In the genomic region with DNA sequence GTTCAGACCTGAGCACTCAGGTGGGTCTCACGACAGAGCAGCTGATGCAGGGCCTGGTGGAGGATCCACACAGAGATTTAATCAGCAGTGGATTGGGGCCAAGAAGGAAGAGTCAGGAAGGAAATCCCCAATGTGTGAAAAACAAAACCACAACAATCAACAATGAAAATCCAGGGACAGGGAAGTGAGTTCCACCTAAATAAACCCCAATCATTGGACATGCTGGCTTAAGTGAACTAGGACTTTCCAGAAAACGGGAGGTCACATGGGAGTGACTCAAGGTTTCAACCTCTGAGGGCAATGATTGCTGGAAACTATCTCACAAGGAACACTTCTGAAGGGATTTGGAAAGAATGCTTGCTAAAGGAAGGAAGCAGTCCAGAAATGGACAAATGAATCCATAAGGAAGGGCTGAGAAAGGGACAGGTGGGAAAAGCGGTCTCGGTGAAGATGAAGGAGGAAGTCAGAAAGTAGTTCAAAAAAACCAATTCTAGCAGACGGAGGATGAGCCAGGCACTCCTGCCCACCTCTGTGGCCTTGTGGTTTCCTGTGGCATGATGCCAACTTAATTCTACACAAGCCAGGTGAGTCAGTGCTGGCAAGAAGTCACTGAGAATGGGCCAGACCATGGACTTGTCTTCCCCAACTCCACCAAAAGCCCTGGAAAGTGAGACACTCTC, we compare ENCODE assay signal across 8 cellular contexts.
A peak's percentile ranks its signal among the peaks of the same experiment; 100 is the strongest.
DNase-seq lines count a peak whose midpoint lies in the region; ATAC-seq and TF ChIP-seq lines count a peak whose summit lies in the region.

No MANE protein-coding gene starts in this region.

- peaks cover 6% of the 10 kb centered on the region for H3K27me3 Mint-ChIP-seq in nephron progenitor cell (ENCODE audit: low read depth, poor library complexity)

- H3K4me1 Mint-ChIP-seq in nephron progenitor cell, result no peaks in the 10 kb centered on the region

- TF ChIP-seq CTCF in nephron progenitor cell (IDR thresholded peaks at IDR 0.05), result no peak

- no peak for ATAC-seq in HG03039 (IDR thresholded peaks at IDR 0.05; ENCODE audit: unreplicated experiment)
- ATAC-seq in GM21381 (IDR thresholded peaks at IDR 0.05; ENCODE audit: unreplicated experiment), result no peak

- peak; percentile 12 to 40 (median 34) for DNase-seq in stimulated activated CD4-positive, alpha-beta T cell treated with anti-CD3 and anti-CD28 coated beads, Interleukin-12 subunit alpha, Interleukin-12 subunit beta, amount 100 ng/mL, for 48 hours (ENCODE audit: low read depth in 2 of 3, low spot score in 1 of 3)
- no peak for DNase-seq in stimulated activated CD4-positive, alpha-beta T cell treated with anti-CD3 and anti-CD28 coated beads, Interleukin-12 subunit alpha, Interleukin-12 subunit beta, amount 100 ng/mL, for 4 hours
- DNase-seq in activated T-cell treated with anti-CD3 and anti-CD28 coated beads for 4 hours (peak; percentile 14), glomerular visceral epithelial cell (ENCODE audit: extremely low spot score) (peak; percentile 77), nephron progenitor cell (no peak), OCI-M2 (lab: John Stamatoyannopoulos, UW; ENCODE audit: unreplicated experiment) (no peak)

- no peak overlapping the region for H3K27ac Mint-ChIP-seq in nephron progenitor cell

- no peak overlapping the region for H3K4me3 Mint-ChIP-seq in nephron progenitor cell

- H3K36me3 Mint-ChIP-seq in nephron progenitor cell (ENCODE audit: low read depth), result no peaks in the 10 kb centered on the region

- H3K9me3 Mint-ChIP-seq in nephron progenitor cell, result peaks cover 4% of the 10 kb centered on the region

Comparison
In these comparisons a context has a peak if more than half of its experiments do, and no peak if none do; other contexts are left out.
1. DNase-seq: peak in stimulated activated CD4-positive, alpha-beta T cell treated with anti-CD3 and anti-CD28 coated beads, Interleukin-12 subunit alpha, Interleukin-12 subunit beta, amount 100 ng/mL, for 48 hours (3 of 3), activated T-cell treated with anti-CD3 and anti-CD28 coated beads for 4 hours (single experiment) and glomerular visceral epithelial cell (single experiment); none in stimulated activated CD4-positive, alpha-beta T cell treated with anti-CD3 and anti-CD28 coated beads, Interleukin-12 subunit alpha, Interleukin-12 subunit beta, amount 100 ng/mL, for 4 hours (single experiment), nephron progenitor cell (single experiment) and OCI-M2 (single experiment).